In genomic region chr15:40282870-40283614, GRCh38 we compare ENCODE assay signal across 8 cellular contexts. TPM values are rescaled to one million over a fixed set of nuclear protein-coding genes. Genes with fewer than 3 reads are reported as not detected.
DNase-seq lines count a peak whose midpoint lies in the region; ATAC-seq and TF ChIP-seq lines count a peak whose summit lies in the region.

Gene ANKRD63 (minus strand): TSS chr15:40283064. CDS start chr15:40282586, 478 bp downstream.

- H3K4me1 ChIP-seq in SJCRH30, result peaks cover 46% of the 10 kb centered on the region
- peaks cover 6 to 26% (median 14%) of the 10 kb centered on the region in 4 donors for H3K4me1 ChIP-seq in liver (ENCODE audit: control insufficient read depth in 4 of 4, insufficient read depth in 4 of 4, low read length in 3 of 4)
- H3K4me1 ChIP-seq in stomach smooth muscle (ENCODE audit: control insufficient read depth, insufficient read depth, low read length), result peaks cover 55% of the 10 kb centered on the region

- H3K36me3 ChIP-seq in SJCRH30, result no peaks in the 10 kb centered on the region
- no peaks in the 10 kb centered on the region for H3K36me3 ChIP-seq in brain microvascular endothelial cell (replicated peaks)
- no peaks in the 10 kb centered on the region for H3K36me3 ChIP-seq in liver (ENCODE audit: control insufficient read depth in 4 of 4, insufficient read depth in 3 of 4, low read depth in 1 of 4, low read length in 3 of 4)
- no peaks in the 10 kb centered on the region for H3K36me3 ChIP-seq in stomach smooth muscle (ENCODE audit: control insufficient read depth in 2 of 2, insufficient read depth in 2 of 2, low read length in 2 of 2)

- no peak within 1 kb of the TSS for H3K27ac ChIP-seq in SJCRH30
- no peak within 1 kb of the TSS for H3K27ac ChIP-seq in brain microvascular endothelial cell
- H3K27ac ChIP-seq in liver (ENCODE audit: low read depth in 1 of 2, low read length in 2 of 2), result no peak within 1 kb of the TSS
- H3K27ac ChIP-seq in stomach smooth muscle (ENCODE audit: low read length), result no peak within 1 kb of the TSS

- H3K27me3 ChIP-seq in SJCRH30 (no peaks in the 10 kb centered on the region), brain microvascular endothelial cell (replicated peaks) (peaks cover 48% of the 10 kb centered on the region), liver (ENCODE audit: control insufficient read depth in 4 of 4, insufficient read depth in 4 of 4, low read length in 3 of 4) (peaks cover 0 to 8% (median 2%) of the 10 kb centered on the region in 4 donors), stomach smooth muscle (ENCODE audit: control insufficient read depth in 1 of 2, insufficient read depth in 2 of 2, low read length in 2 of 2) (peaks cover 12 to 46% of the 10 kb centered on the region in 2 donors)

- DNase-seq in activated T-cell treated with anti-CD3 and anti-CD28 coated beads for 1 hour (ENCODE audit: low read depth) (peak; percentile 11), activated T-cell treated with anti-CD3 and anti-CD28 coated beads for 4 hours (no peak), SJCRH30 (no peak), brain microvascular endothelial cell (no peak), HCEC 1CT (no peak)

- TF ChIP-seq CTCF in brain microvascular endothelial cell (IDR thresholded peaks at IDR 0.05; ENCODE audit: low read depth, low read length, missing control alignments) (no peak), liver (IDR thresholded peaks at IDR 0.05; ENCODE audit: low read depth, low read length, missing input control) (no peak)

- H3K9me3 ChIP-seq in SJCRH30 (replicated peaks), result no peaks in the 10 kb centered on the region
- H3K9me3 ChIP-seq in liver (ENCODE audit: control insufficient read depth in 4 of 4, low read length in 3 of 4), result no peaks in the 10 kb centered on the region
- no peaks in the 10 kb centered on the region for H3K9me3 ChIP-seq in stomach smooth muscle (ENCODE audit: control insufficient read depth in 2 of 2, low read length in 2 of 2)

- H3K9ac ChIP-seq in liver (ENCODE audit: low read depth in 1 of 2, low read length in 2 of 2) (no peak within 1 kb of the TSS), stomach smooth muscle (ENCODE audit: low read length in 2 of 2) (no peak within 1 kb of the TSS)

- no peak for TF ChIP-seq RAD21 in liver (IDR thresholded peaks at IDR 0.05)

- peak within 1 kb of the TSS; percentile 60 for H3K4me3 ChIP-seq in SJCRH30
- peak within 1 kb of the TSS; percentile 26 for H3K4me3 ChIP-seq in brain microvascular endothelial cell (ENCODE audit: low read depth, low read length)
- H3K4me3 ChIP-seq in liver (ENCODE audit: low read depth in 1 of 3, low read length in 3 of 3), result peak within 1 kb of the TSS; percentile 5 to 46 (median 31)
- peak within 1 kb of the TSS; percentile 53 to 74 for H3K4me3 ChIP-seq in stomach smooth muscle (ENCODE audit: low read length in 2 of 2)

- 6% methylated on average over 76 of the region's 76 CpGs for WGBS in liver

- ATAC-seq in HG02884 (IDR thresholded peaks at IDR 0.05; ENCODE audit: unreplicated experiment), result no peak

- in situ Hi-C loops in brain microvascular endothelial cell (cut with HindIII; ENCODE audit: low pct_ligation_motif_present, low sequenced_read_pairs), result no loop called here

TF ChIP-seq in liver, 16 proteins besides CTCF, POLR2A, EP300 and RAD21:
- TF ChIP-seq JUND (IDR thresholded peaks at IDR 0.05) (no peak), GABPA (IDR thresholded peaks at IDR 0.05 in 1 of 2, conservative IDR thresholded peaks at IDR 0.05 in 1 of 2) (no peak), TAF1 (conservative IDR thresholded peaks at IDR 0.05) (no peak), HNF4G (IDR thresholded peaks at IDR 0.05) (no peak), FOXA2 (IDR thresholded peaks at IDR 0.05) (no peak), ATF3 (IDR thresholded peaks at IDR 0.05) (no peak), EGR1 (IDR thresholded peaks at IDR 0.05; ENCODE audit: low read depth in 2 of 2) (no peak), MAX (IDR thresholded peaks at IDR 0.05) (no peak), REST (IDR thresholded peaks at IDR 0.05) (no peak), YY1 (IDR thresholded peaks at IDR 0.05) (no peak), FOXA1 (IDR thresholded peaks at IDR 0.05) (no peak), NR2F2 (IDR thresholded peaks at IDR 0.05) (no peak), HNF4A (conservative IDR thresholded peaks at IDR 0.05) (no peak), SP1 (IDR thresholded peaks at IDR 0.05) (no peak), RXRA (IDR thresholded peaks at IDR 0.05) (no peak), ZBTB33 (IDR thresholded peaks at IDR 0.05) (no peak)

RNA-seq across cellular contexts. Expression of gene ANKRD63, which starts in this region (rescaled TPM):
- total RNA-seq in SJCRH30 (2014; rRNA removed; shearing (Covaris generic)), result 0.12 and 0.35 TPM in 2 replicates
- total RNA-seq in liver, result not detected
- polyA plus RNA-seq in liver, result not detected
